ENCODE assay signal across 23 cellular contexts in the genomic region with DNA sequence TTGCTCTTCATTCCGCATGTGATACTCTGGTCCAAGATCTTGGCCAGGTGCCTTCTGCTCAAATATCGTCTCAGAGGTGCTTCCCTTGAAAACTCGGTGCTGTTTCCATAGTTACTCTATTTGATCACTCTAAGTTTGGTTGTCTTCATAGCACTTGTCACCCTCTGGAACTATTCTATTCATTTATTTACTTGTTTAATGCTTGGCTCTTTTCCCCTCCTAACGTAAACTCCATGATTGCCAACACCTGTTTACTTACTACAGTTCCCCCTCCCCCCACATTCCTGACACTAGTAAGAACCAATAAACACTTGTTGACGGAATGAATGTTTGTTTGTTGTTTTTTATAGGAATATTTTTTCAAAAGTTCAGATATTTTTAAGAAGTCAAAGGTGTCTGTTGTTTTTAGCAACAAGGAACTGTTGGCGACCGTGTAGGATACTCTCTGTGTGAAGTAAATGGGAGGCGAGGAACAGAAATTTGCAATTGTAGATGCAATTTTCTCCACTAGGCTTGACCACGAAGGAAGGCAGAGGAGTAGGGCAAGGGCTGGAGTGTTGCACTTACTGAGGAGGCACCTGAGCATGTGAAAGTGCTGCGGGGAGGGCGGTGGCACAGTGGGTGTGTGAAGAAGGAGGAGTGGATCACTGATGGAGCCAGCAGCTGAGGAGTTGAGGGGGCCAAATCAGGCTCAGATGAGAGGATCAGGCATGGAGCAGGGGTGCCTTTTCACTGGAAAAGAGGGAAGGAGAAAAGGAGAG. TPM values are rescaled to one million over a fixed set of nuclear protein-coding genes. Genes with fewer than 3 reads are reported as not detected.
"Had no signal": no experiment of that assay in that cellular context is flagged by ENCODE, and none has a peak within 500 bp of the region (broad histone marks: within the 10 kb centered on the region; RNA-seq: fewer than 3 reads in every experiment).

No MANE protein-coding gene starts in this region.

- H3K9me3 ChIP-seq: body of pancreas, left lung, neutrophil, upper lobe of left lung had no signal

- H3K9me3 Mint-ChIP-seq: activated CD4-positive, alpha-beta T cell treated with anti-CD3 and anti-CD28 coated beads, Interleukin-2, amount 10 ng/mL, durations not matched to agents 7 days and 5 days; activated naive CD8-positive, alpha-beta T cell treated with anti-CD3 and anti-CD28 coated beads, Interleukin-2, amount 50 U/mL, for 24 hours; activated T-helper 1 cell treated with anti-CD3 and anti-CD28 coated beads, Interleukin-12 subunit alpha, Interleukin-12 subunit beta, Interleukin-2, Interleukin-4 antibody, amounts not matched to agents 30 ng/mL and 10 ng/mL and 1 ng/mL, durations not matched to agents 14 hours and 24 hours and 36 hours; naive thymus-derived CD8-positive, alpha-beta T cell had no signal

- H3K27ac ChIP-seq: body of pancreas, left lung, neutrophil, parathyroid adenoma, upper lobe of left lung had no signal

- H3K27me3 ChIP-seq: body of pancreas, left lung, neutrophil, upper lobe of left lung had no signal

- H3K27ac Mint-ChIP-seq: activated CD4-positive, alpha-beta T cell treated with anti-CD3 and anti-CD28 coated beads, Interleukin-2, amount 10 ng/mL, durations not matched to agents 7 days and 5 days; activated CD8-positive, alpha-beta T cell treated with anti-CD3 and anti-CD28 coated beads, Interleukin-2, amount 10 ng/mL, durations not matched to agents 7 days and 5 days; activated naive CD8-positive, alpha-beta T cell treated with anti-CD3 and anti-CD28 coated beads, Interleukin-2, amount 50 U/mL, for 24 hours; activated T-helper 1 cell treated with anti-CD3 and anti-CD28 coated beads, Interleukin-12 subunit alpha, Interleukin-12 subunit beta, Interleukin-2, Interleukin-4 antibody, amounts not matched to agents 30 ng/mL and 10 ng/mL and 1 ng/mL, durations not matched to agents 14 hours and 24 hours and 36 hours; naive thymus-derived CD8-positive, alpha-beta T cell had no signal

- H3K4me3 ChIP-seq: body of pancreas, left lung, lung, upper lobe of left lung had no signal

- FAIRE-seq: endometrium had no signal

- ATAC-seq: activated CD4-positive, CD25-positive, alpha-beta regulatory T cell treated with anti-CD3 and anti-CD28 coated beads, Interleukin-2, amount 50 U/mL, for 24 hours; activated CD8-positive, alpha-beta T cell treated with anti-CD3 and anti-CD28 coated beads, Interleukin-2, amount 10 ng/mL, durations not matched to agents 7 days and 5 days; activated naive CD8-positive, alpha-beta T cell treated with anti-CD3 and anti-CD28 coated beads, Interleukin-2, amount 50 U/mL, for 24 hours; body of pancreas; left lung; naive thymus-derived CD8-positive, alpha-beta T cell; right cardiac atrium; stimulated activated naive CD8-positive, alpha-beta T cell treated with anti-CD3 and anti-CD28 coated beads, Interleukin-15, Interleukin-2, amounts not matched to agents 100 U/mL and 50 U/mL, for 24 hours had no signal

- H2AFZ ChIP-seq: parathyroid adenoma had no signal

- H3K4me1 ChIP-seq: body of pancreas, left lung, upper lobe of left lung had no signal

- DNase-seq: activated CD4-positive, alpha-beta T cell treated with anti-CD3 and anti-CD28 coated beads, Interleukin-2, amount 10 ng/mL, durations not matched to agents 7 days and 5 days; activated CD8-positive, alpha-beta T cell treated with anti-CD3 and anti-CD28 coated beads, Interleukin-2, amount 10 ng/mL, durations not matched to agents 7 days and 5 days; activated gamma-delta T cell; activated naive CD4-positive, alpha-beta T cell treated with anti-CD3 and anti-CD28 coated beads, Interleukin-2, amount 50 U/mL, for 16 hours; activated naive CD8-positive, alpha-beta T cell treated with anti-CD3 and anti-CD28 coated beads, Interleukin-2, amount 50 U/mL, for 24 hours; body of pancreas; foreskin fibroblast; kidney glomerular epithelial cell; naive thymus-derived CD8-positive, alpha-beta T cell; right cardiac atrium; stimulated activated CD4-positive, alpha-beta T cell treated with anti-CD3 and anti-CD28 coated beads, Interleukin-4, amount 100 ng/mL, for 4 hours; stimulated activated naive CD8-positive, alpha-beta T cell treated with anti-CD3 and anti-CD28 coated beads, Interleukin-15, Interleukin-2, amounts not matched to agents 100 U/mL and 50 U/mL, for 24 hours; upper lobe of left lung had no signal

- H3K4me1 Mint-ChIP-seq: activated CD4-positive, alpha-beta T cell treated with anti-CD3 and anti-CD28 coated beads, Interleukin-2, amount 10 ng/mL, durations not matched to agents 7 days and 5 days had no signal

- H3K9ac ChIP-seq: parathyroid adenoma had no signal

- H3K36me3 ChIP-seq: left lung, neutrophil, upper lobe of left lung had no signal

- H3K36me3 Mint-ChIP-seq: naive thymus-derived CD8-positive, alpha-beta T cell had no signal

- H3K79me2 ChIP-seq: parathyroid adenoma had no signal

- H3K4me3 Mint-ChIP-seq: activated CD4-positive, alpha-beta T cell treated with anti-CD3 and anti-CD28 coated beads, Interleukin-2, amount 10 ng/mL, durations not matched to agents 7 days and 5 days; activated CD8-positive, alpha-beta T cell treated with anti-CD3 and anti-CD28 coated beads, Interleukin-2, amount 10 ng/mL, durations not matched to agents 7 days and 5 days; activated naive CD8-positive, alpha-beta T cell treated with anti-CD3 and anti-CD28 coated beads, Interleukin-2, amount 50 U/mL, for 24 hours; activated T-helper 1 cell treated with anti-CD3 and anti-CD28 coated beads, Interleukin-12 subunit alpha, Interleukin-12 subunit beta, Interleukin-2, Interleukin-4 antibody, amounts not matched to agents 30 ng/mL and 10 ng/mL and 1 ng/mL, durations not matched to agents 14 hours and 24 hours and 36 hours; naive thymus-derived CD8-positive, alpha-beta T cell had no signal

RNA-seq across cellular contexts. Expression of gene MOBP, which starts 48.4 kb away (rescaled TPM):
- total RNA-seq: activated CD4-positive, alpha-beta T cell treated with anti-CD3 and anti-CD28 coated beads, Interleukin-2, amount 10 ng/mL, durations not matched to agents 7 days and 5 days; activated CD8-positive, alpha-beta T cell treated with anti-CD3 and anti-CD28 coated beads, Interleukin-2, amount 10 ng/mL, durations not matched to agents 7 days and 5 days; activated T-helper 1 cell treated with anti-CD3 and anti-CD28 coated beads, Interleukin-12 subunit alpha, Interleukin-12 subunit beta, Interleukin-2, Interleukin-4 antibody, amounts not matched to agents 30 ng/mL and 10 ng/mL and 1 ng/mL, durations not matched to agents 14 hours and 24 hours and 36 hours; body of pancreas; chondrocyte; fibroblast of lung; naive thymus-derived CD8-positive, alpha-beta T cell; subcutaneous adipose tissue had no signal
